8 cellular contexts compared by ENCODE assay signal in the genomic region with DNA sequence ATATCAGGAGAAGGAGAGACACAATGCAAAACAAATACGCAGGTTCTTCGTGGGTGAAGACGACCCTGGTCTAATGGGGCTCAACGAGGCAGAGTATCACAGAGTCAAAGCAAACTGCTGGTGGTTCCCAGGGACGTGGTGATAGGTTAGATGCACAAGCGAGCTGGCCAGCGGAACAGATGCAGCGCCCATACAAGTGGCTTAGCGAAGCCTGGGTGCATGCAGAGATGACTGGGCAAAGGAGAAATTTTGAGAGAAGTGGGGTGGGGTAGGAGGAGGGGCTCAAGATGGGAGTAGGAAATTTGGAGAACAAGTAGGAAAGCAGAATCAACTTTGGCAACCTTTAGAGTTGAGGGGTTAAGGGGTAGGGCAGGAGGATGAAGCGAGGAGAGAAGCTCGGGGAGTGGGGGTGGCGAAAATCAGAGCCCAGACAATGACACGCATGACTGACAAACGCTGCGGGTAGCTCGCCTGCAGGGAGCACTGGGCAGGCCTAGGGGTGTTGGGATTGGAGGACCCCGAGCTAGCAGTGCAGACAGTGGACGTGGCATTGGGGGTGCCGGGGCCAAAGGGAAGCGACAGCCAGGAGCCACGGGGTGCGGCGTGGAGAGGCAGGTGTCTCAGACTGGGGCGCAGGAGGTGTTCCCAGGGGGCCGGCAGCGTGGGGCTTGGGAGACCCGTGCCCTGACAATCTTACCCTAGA. TPM values are rescaled to one million over a fixed set of nuclear protein-coding genes. Genes with fewer than 3 reads are reported as not detected.
DNase-seq lines count a peak whose midpoint lies in the region; TF ChIP-seq lines count a peak whose summit lies in the region.

No MANE protein-coding gene starts in this region.

- H3K4me3 ChIP-seq in MM.1S (ENCODE audit: low read length) (peak overlapping the region; percentile 98), mucosa of stomach (ENCODE audit: low read length) (peak overlapping the region; percentile 44)

- H3K9me3 ChIP-seq in MM.1S (replicated peaks; ENCODE audit: insufficient read depth, low read length) = no peaks in the 10 kb centered on the region
- H3K9me3 ChIP-seq in mucosa of stomach (ENCODE audit: control insufficient read depth, low read length) = no peaks in the 10 kb centered on the region

- peak overlapping the region; percentile 94 for H3K9ac ChIP-seq in MM.1S (ENCODE audit: low read length)
- peak overlapping the region; percentile 81 for H3K9ac ChIP-seq in mucosa of stomach (ENCODE audit: low read length)

- peaks cover 48% of the 10 kb centered on the region for H3K79me2 ChIP-seq in MM.1S (ENCODE audit: low read length)

- 0 out of 2 replicates have a peak, but pooled peaks cover 4% of the 10 kb centered on the region for H3F3A ChIP-seq in MM.1S (ENCODE audit: insufficient read depth, low read length)

- H3K4me1 ChIP-seq in MM.1S (ENCODE audit: low read length) = peaks cover 5% of the 10 kb centered on the region
- peaks cover 19% of the 10 kb centered on the region for H3K4me1 ChIP-seq in mucosa of stomach (ENCODE audit: control insufficient read depth, insufficient read depth, low read length)

- H3K36me3 Mint-ChIP-seq in HFFc6 (ENCODE audit: low read depth) = peaks cover 14% of the 10 kb centered on the region
- peaks cover 9% of the 10 kb centered on the region for H3K36me3 Mint-ChIP-seq in endothelial cell (ENCODE audit: low read depth, unreplicated experiment)

- TF ChIP-seq CTCF in HFFc6 (IDR thresholded peaks at IDR 0.05) = no peak
- TF ChIP-seq CTCF in MM.1S (IDR thresholded peaks at IDR 0.05; ENCODE audit: low read length) = no peak
- TF ChIP-seq CTCF in endothelial cell (IDR thresholded peaks at IDR 0.05; ENCODE audit: unreplicated experiment) = no peak

- H3K27ac ChIP-seq in MM.1S (ENCODE audit: low read length) = peak overlapping the region; percentile 61
- H3K27ac ChIP-seq in substantia nigra (ENCODE audit: low read depth, low read length, poor library complexity, severe bottlenecking) = peak overlapping the region; percentile 80

- H3K4me2 ChIP-seq in MM.1S (ENCODE audit: low read depth, low read length) = peak overlapping the region; percentile 89

- H3K4me1 Mint-ChIP-seq in HFFc6 (ENCODE audit: low read depth) (peaks cover 47% of the 10 kb centered on the region), endothelial cell (ENCODE audit: unreplicated experiment) (peaks cover 18% of the 10 kb centered on the region)

- H3K36me3 ChIP-seq in MM.1S (replicated peaks; ENCODE audit: insufficient read depth, low read length) (peaks cover 2% of the 10 kb centered on the region; the same call in 1 of the 2 replicates), mucosa of stomach (ENCODE audit: control insufficient read depth, insufficient read depth, low read length) (no peaks in the 10 kb centered on the region)

- DNase-seq in NCI-H2227 (lab: John Stamatoyannopoulos, UW; ENCODE audit: unreplicated experiment) = peak; percentile 36
- DNase-seq in NCI-H2227 treated with DMSO at 0.1 percent for 48 hours (lab: John Stamatoyannopoulos, UW) = no peak
- DNase-seq in HFFc6 = peak; percentile 34
- DNase-seq in MM.1S = peak; percentile 52
- peak; percentile 54 to 65 for DNase-seq in activated CD4-positive, alpha-beta T cell treated with anti-CD3 and anti-CD28 coated beads, Interleukin-2, amount 50 U/mL, for 48 hours
- peak; percentile 23 for DNase-seq in endothelial cell (ENCODE audit: low spot score)
- DNase-seq in substantia nigra (lab: John Stamatoyannopoulos, UW) = peak in 22 of 49 donors; percentile 7 to 86 (median 50)

- H3K9me3 Mint-ChIP-seq in HFFc6 = no peaks in the 10 kb centered on the region
- H3K9me3 Mint-ChIP-seq in endothelial cell (ENCODE audit: unreplicated experiment) = no peaks in the 10 kb centered on the region

- no peaks in the 10 kb centered on the region for H3K9me2 ChIP-seq in MM.1S (replicated peaks; ENCODE audit: insufficient read depth, low read length)

- H3K27ac Mint-ChIP-seq in HFFc6 = peak overlapping the region; percentile 95
- peak overlapping the region; percentile 78 for H3K27ac Mint-ChIP-seq in endothelial cell (ENCODE audit: unreplicated experiment)

- H3K27me3 ChIP-seq in MM.1S (replicated peaks; ENCODE audit: insufficient read depth, low read length) = no peaks in the 10 kb centered on the region
- H3K27me3 ChIP-seq in mucosa of stomach (ENCODE audit: control insufficient read depth, insufficient read depth, low read length) = no peaks in the 10 kb centered on the region

- H4K20me1 ChIP-seq in MM.1S (ENCODE audit: insufficient read depth, low read length) = no peaks in the 10 kb centered on the region

- H3K4me3 Mint-ChIP-seq in HFFc6 (peak overlapping the region; percentile 94), endothelial cell (ENCODE audit: unreplicated experiment) (peak overlapping the region; percentile 95)

- peak overlapping the region; percentile 80 for H2AFZ ChIP-seq in MM.1S (ENCODE audit: low read length)

- H3K27me3 Mint-ChIP-seq in HFFc6 (ENCODE audit: insufficient read depth) (peaks cover 5% of the 10 kb centered on the region; the same call in 1 of the 2 replicates), endothelial cell (ENCODE audit: unreplicated experiment) (peaks cover 4% of the 10 kb centered on the region)

RNA-seq across cellular contexts. Expression of a gene that starts 0.5 kb away (rescaled TPM):
- 100 to 1,000 TPM; 144 to 178 (median 167) TPM for total RNA-seq in HFFc6 (2021; fragmentation: NEBNext Ultra II Directional; extraction: Animal tissue kit (Norgen Biotek cat#: 25700))
- 47.9 TPM for total RNA-seq in endothelial cell (ENCODE audit: unreplicated experiment)
